In the genomic region with DNA sequence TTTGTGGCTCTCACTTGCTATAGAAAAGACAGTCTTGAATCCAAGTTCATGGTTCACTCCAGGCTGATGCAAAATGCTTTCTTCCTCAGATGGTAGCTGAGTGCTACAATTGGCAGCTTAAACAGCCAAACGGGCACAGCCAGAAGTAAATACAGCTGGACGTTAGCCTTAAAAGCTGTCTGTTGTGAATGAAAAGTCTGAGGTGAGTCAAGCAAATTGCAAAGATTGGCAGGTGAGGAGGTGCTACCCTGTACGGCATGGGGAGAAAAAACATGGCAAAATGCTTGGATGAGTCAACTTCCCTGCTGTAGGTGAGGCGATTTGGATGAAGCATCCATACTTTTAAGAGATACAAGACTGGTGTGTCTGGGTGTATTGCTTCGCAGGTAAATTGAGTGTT, we compare ENCODE assay signal across 26 cellular contexts. TPM values are rescaled to one million over a fixed set of nuclear protein-coding genes. Genes with fewer than 3 reads are reported as not detected.
"Had no signal": no experiment of that assay in that cellular context is flagged by ENCODE, and none has a peak within 500 bp of the region (broad histone marks: within the 10 kb centered on the region; RNA-seq: fewer than 3 reads in every experiment).

No MANE protein-coding gene starts in this region.

- DNase-seq: activated CD4-positive, alpha-beta memory T cell treated with anti-CD3 and anti-CD28 coated beads, Interleukin-2, amount 10 ng/mL, durations not matched to agents 7 days and 5 days; activated CD4-positive, alpha-beta T cell treated with anti-CD3 and anti-CD28 coated beads, Interleukin-2, amount 10 ng/mL, durations not matched to agents 7 days and 5 days; activated CD4-positive, CD25-positive, alpha-beta regulatory T cell; activated CD8-positive, alpha-beta memory T cell treated with anti-CD3 and anti-CD28 coated beads, Interleukin-2, amount 50 U/mL, for 4 hours; activated gamma-delta T cell treated with Interleukin-2 at 50 U/mL for 16 hours; activated naive CD4-positive, alpha-beta T cell treated with anti-CD3 and anti-CD28 coated beads, Interleukin-2, amount 10 ng/mL, durations not matched to agents 7 days and 5 days; activated naive CD8-positive, alpha-beta T cell treated with anti-CD3 and anti-CD28 coated beads for 36 hours; activated T-cell treated with anti-CD3 and anti-CD28 coated beads, Interleukin-2, amount 50 U/mL, for 72 hours; cortex of kidney; MG63; NCI-H1105; NCI-H1694; NCI-H2029; NCI-H2107; NCI-H2171 treated with DMSO at 0.1 percent for 48 hours; NCI-H345; NCI-H510A; NCI-H526 treated with DMSO at 0.1 percent for 48 hours; NK-92 treated with Interleukin-12 subunit alpha and Interleukin-12 subunit beta, amount 100 ng/mL, for 24 hours; Peyer's patch; SHP77 treated with DMSO at 0.1 percent for 48 hours; T-helper 2 cell had no signal

- H3K9me3 Mint-ChIP-seq: activated CD4-positive, alpha-beta memory T cell treated with anti-CD3 and anti-CD28 coated beads, Interleukin-2, amount 10 ng/mL, durations not matched to agents 7 days and 5 days; activated CD4-positive, alpha-beta T cell treated with anti-CD3 and anti-CD28 coated beads, Interleukin-2, amount 10 ng/mL, durations not matched to agents 7 days and 5 days; activated naive CD4-positive, alpha-beta T cell treated with anti-CD3 and anti-CD28 coated beads, Interleukin-2, amount 10 ng/mL, durations not matched to agents 7 days and 5 days; activated naive CD8-positive, alpha-beta T cell treated with anti-CD3 and anti-CD28 coated beads for 36 hours; activated T-cell treated with anti-CD3 and anti-CD28 coated beads, Interleukin-2, amount 50 U/mL, for 72 hours; activated T-helper 2 cell treated with anti-CD3 and anti-CD28 coated beads, Interferon-gamma antibody, Interleukin-2, Interleukin-4, amounts not matched to agents 10 μg/mL and 5 μg/mL and 100 μg/mL, durations not matched to agents 14 hours and 24 hours and 36 hours; central memory CD8-positive, alpha-beta T cell had no signal

- ATAC-seq: activated T-cell treated with anti-CD3 and anti-CD28 coated beads, Interleukin-2, amount 50 U/mL, for 72 hours had no signal

- H3K4me3 Mint-ChIP-seq: activated CD4-positive, alpha-beta memory T cell treated with anti-CD3 and anti-CD28 coated beads, Interleukin-2, amount 10 ng/mL, durations not matched to agents 7 days and 5 days; activated CD4-positive, alpha-beta T cell treated with anti-CD3 and anti-CD28 coated beads, Interleukin-2, amount 10 ng/mL, durations not matched to agents 7 days and 5 days; activated naive CD4-positive, alpha-beta T cell treated with anti-CD3 and anti-CD28 coated beads, Interleukin-2, amount 10 ng/mL, durations not matched to agents 7 days and 5 days; activated naive CD8-positive, alpha-beta T cell treated with anti-CD3 and anti-CD28 coated beads for 36 hours; activated T-cell treated with anti-CD3 and anti-CD28 coated beads, Interleukin-2, amount 50 U/mL, for 72 hours; central memory CD8-positive, alpha-beta T cell had no signal

- H3K27me3 ChIP-seq: MG63, Peyer's patch had no signal

- H3K4me3 ChIP-seq: MG63, Peyer's patch had no signal

- H3K4me1 ChIP-seq: Peyer's patch had no signal

- H3K36me3 ChIP-seq: MG63, Peyer's patch had no signal

- H3K27ac ChIP-seq: KMS-11, Peyer's patch, VCaP had no signal

- H3K27me3 Mint-ChIP-seq: activated CD4-positive, alpha-beta memory T cell treated with anti-CD3 and anti-CD28 coated beads, Interleukin-2, amount 10 ng/mL, durations not matched to agents 7 days and 5 days; activated CD4-positive, alpha-beta T cell treated with anti-CD3 and anti-CD28 coated beads, Interleukin-2, amount 10 ng/mL, durations not matched to agents 7 days and 5 days; activated naive CD4-positive, alpha-beta T cell treated with anti-CD3 and anti-CD28 coated beads, Interleukin-2, amount 10 ng/mL, durations not matched to agents 7 days and 5 days; activated naive CD8-positive, alpha-beta T cell treated with anti-CD3 and anti-CD28 coated beads for 36 hours; central memory CD8-positive, alpha-beta T cell had no signal

- H3K36me3 Mint-ChIP-seq: activated naive CD4-positive, alpha-beta T cell treated with anti-CD3 and anti-CD28 coated beads, Interleukin-2, amount 10 ng/mL, durations not matched to agents 7 days and 5 days; activated naive CD8-positive, alpha-beta T cell treated with anti-CD3 and anti-CD28 coated beads for 36 hours had no signal

- H3K27ac Mint-ChIP-seq: activated CD4-positive, alpha-beta memory T cell treated with anti-CD3 and anti-CD28 coated beads, Interleukin-2, amount 10 ng/mL, durations not matched to agents 7 days and 5 days; activated CD4-positive, alpha-beta T cell treated with anti-CD3 and anti-CD28 coated beads, Interleukin-2, amount 10 ng/mL, durations not matched to agents 7 days and 5 days; activated naive CD4-positive, alpha-beta T cell treated with anti-CD3 and anti-CD28 coated beads, Interleukin-2, amount 10 ng/mL, durations not matched to agents 7 days and 5 days; activated naive CD8-positive, alpha-beta T cell treated with anti-CD3 and anti-CD28 coated beads for 36 hours; activated T-cell treated with anti-CD3 and anti-CD28 coated beads, Interleukin-2, amount 50 U/mL, for 72 hours; activated T-helper 2 cell treated with anti-CD3 and anti-CD28 coated beads, Interferon-gamma antibody, Interleukin-2, Interleukin-4, amounts not matched to agents 10 μg/mL and 5 μg/mL and 100 μg/mL, durations not matched to agents 14 hours and 24 hours and 36 hours had no signal

- H3K4me1 Mint-ChIP-seq: activated CD4-positive, alpha-beta memory T cell treated with anti-CD3 and anti-CD28 coated beads, Interleukin-2, amount 10 ng/mL, durations not matched to agents 7 days and 5 days; activated CD4-positive, alpha-beta T cell treated with anti-CD3 and anti-CD28 coated beads, Interleukin-2, amount 10 ng/mL, durations not matched to agents 7 days and 5 days; activated naive CD4-positive, alpha-beta T cell treated with anti-CD3 and anti-CD28 coated beads, Interleukin-2, amount 10 ng/mL, durations not matched to agents 7 days and 5 days; activated naive CD8-positive, alpha-beta T cell treated with anti-CD3 and anti-CD28 coated beads for 36 hours; central memory CD8-positive, alpha-beta T cell had no signal

- H3K9me3 ChIP-seq: MG63, Peyer's patch had no signal

RNA-seq across cellular contexts. Expression of a gene that starts 40.5 kb away (rescaled TPM):
- total RNA-seq: activated CD4-positive, alpha-beta memory T cell treated with anti-CD3 and anti-CD28 coated beads, Interleukin-2, amount 10 ng/mL, durations not matched to agents 7 days and 5 days; activated CD4-positive, alpha-beta T cell treated with anti-CD3 and anti-CD28 coated beads, Interleukin-2, amount 10 ng/mL, durations not matched to agents 7 days and 5 days; activated naive CD8-positive, alpha-beta T cell treated with anti-CD3 and anti-CD28 coated beads for 36 hours; activated T-helper 2 cell treated with anti-CD3 and anti-CD28 coated beads, Interferon-gamma antibody, Interleukin-2, Interleukin-4, amounts not matched to agents 10 μg/mL and 5 μg/mL and 100 μg/mL, durations not matched to agents 14 hours and 24 hours and 36 hours had no signal
